Comparison of ENCODE assay signal across 9 cellular contexts in the genomic region with DNA sequence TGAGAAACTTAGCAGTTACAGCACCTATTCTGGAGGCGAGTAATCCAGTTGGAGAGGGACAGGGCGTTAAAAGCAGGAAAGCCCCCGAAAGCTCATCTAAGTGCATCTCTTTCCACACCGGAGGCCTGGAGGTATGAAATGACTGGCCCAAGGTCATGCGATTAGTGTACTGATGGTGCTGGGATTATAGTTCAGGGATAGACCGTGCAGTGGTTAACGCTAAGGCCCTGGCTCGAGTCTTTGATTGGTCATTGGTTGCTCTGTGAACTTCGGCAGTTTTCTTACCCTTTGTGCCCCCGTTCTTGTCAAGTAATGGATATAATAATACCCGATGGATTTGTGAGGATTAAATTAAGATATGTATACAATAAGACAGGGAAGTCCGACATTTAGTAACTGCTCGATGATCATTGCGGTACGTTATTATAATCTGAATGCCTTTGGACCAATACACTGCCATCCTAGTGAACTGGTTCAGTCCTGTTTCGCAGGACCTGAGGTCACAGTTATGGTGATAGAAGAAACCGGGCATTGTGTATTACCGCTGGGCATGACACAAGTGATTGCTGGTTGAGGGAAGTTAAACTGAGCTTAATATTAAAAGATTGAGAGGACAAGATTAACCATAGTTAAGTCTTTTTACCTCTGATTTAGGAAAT. TPM values are rescaled to one million over a fixed set of nuclear protein-coding genes. Genes with fewer than 3 reads are reported as not detected.
A peak's percentile ranks its signal among the peaks of the same experiment; 100 is the strongest.
DNase-seq lines count a peak whose midpoint lies in the region; ATAC-seq, FAIRE-seq and TF ChIP-seq lines count a peak whose summit lies in the region.
"Had no signal": no experiment of that assay in that cellular context is flagged by ENCODE, and none has a peak within 500 bp of the region (broad histone marks: within the 10 kb centered on the region; RNA-seq: fewer than 3 reads in every experiment).

No MANE protein-coding gene starts in this region.

- ATAC-seq in activated CD8-positive, alpha-beta T cell treated with anti-CD3 and anti-CD28 coated beads for 36 hours = peak; percentile 14
- no peak for ATAC-seq in HG02588 (IDR thresholded peaks at IDR 0.05; ENCODE audit: unreplicated experiment)

- H3K4me3 ChIP-seq in fibroblast of lung (replicated peaks in 1 of 4; ENCODE audit: control extremely low read depth in 1 of 4, insufficient read depth in 1 of 4, low read depth in 3 of 4, low read length in 4 of 4) (peak overlapping the region; percentile 68 to 92 (median 84)), osteoblast (ENCODE audit: insufficient read depth, low read length) (peak overlapping the region; percentile 87)

- H3K4me2 ChIP-seq in fibroblast of lung (ENCODE audit: extremely low read depth, insufficient read depth, low read length) (peak overlapping the region; percentile 97), osteoblast (ENCODE audit: insufficient read depth, low read length) (peak overlapping the region; percentile 97)

- H4K20me1 ChIP-seq in fibroblast of lung (ENCODE audit: control insufficient read depth, extremely low read depth, insufficient read depth, low read length) (peaks cover 1% of the 10 kb centered on the region), osteoblast (ENCODE audit: insufficient read depth, low read length) (peaks cover 40% of the 10 kb centered on the region)

- POLR2A ChIA-PET in activated CD8-positive, alpha-beta T cell treated with anti-CD3 and anti-CD28 coated beads for 36 hours (lab: Charles Lee) = interaction anchor here (0.6 to 4.9 kb wide), 11 partner anchors 9 to 149 kb away, joined by 3 to 49 read pairs (median 4); partner anchors contain the start of genes CBY3, HNRNPH1, MAML1 and RUFY1

- intact Hi-C loops in activated CD8-positive, alpha-beta T cell treated with anti-CD3 and anti-CD28 coated beads for 36 hours (cut with micrococcal nuclease) = loop anchor here (2.0 kb wide), 1 partner anchor 33 kb away; the partner anchor contains the start of gene MAML1

- peak overlapping the region; percentile 91 for H3K27ac ChIP-seq in fibroblast of lung (ENCODE audit: insufficient read depth, low read length)
- peak overlapping the region; percentile 92 for H3K27ac ChIP-seq in osteoblast (ENCODE audit: low read depth, low read length)

- H2AFZ ChIP-seq in fibroblast of lung (ENCODE audit: low read length) (no peak overlapping the region), osteoblast (ENCODE audit: low read length) (peak overlapping the region; percentile 52)

- no peaks in the 10 kb centered on the region for H3K9me3 ChIP-seq in fibroblast of lung (ENCODE audit: control insufficient read depth, insufficient read depth, low read depth, low read length)
- no peaks in the 10 kb centered on the region for H3K9me3 ChIP-seq in osteoblast (ENCODE audit: low read depth, low read length)

- no peaks in the 10 kb centered on the region for H3K27me3 Mint-ChIP-seq in activated CD8-positive, alpha-beta T cell treated with anti-CD3 and anti-CD28 coated beads for 36 hours

- TF ChIP-seq CTCF in activated CD8-positive, alpha-beta T cell treated with anti-CD3 and anti-CD28 coated beads for 36 hours (IDR thresholded peaks at IDR 0.05) = no peak
- TF ChIP-seq CTCF in fibroblast of lung (conservative IDR thresholded peaks at IDR 0.05 in 1 of 2, IDR thresholded peaks at IDR 0.05 in 1 of 2; ENCODE audit: low read depth in 1 of 2, low read length in 2 of 2) (no peak), osteoblast (IDR thresholded peaks at IDR 0.05; ENCODE audit: extremely low read depth, low read depth, low read length) (no peak)

- DNase-seq in SIG-M5 treated with dmso at 0.1 percent for 504 hours (lab: John Stamatoyannopoulos, UW; ENCODE audit: unreplicated experiment) (peak; percentile 54), SIG-M5 (lab: John Stamatoyannopoulos, UW) (no peak), KG1 (lab: John Stamatoyannopoulos, UW) (peak; percentile 54), fibroblast of lung (ENCODE audit: low read depth in 2 of 2) (peak; percentile 37 to 38), osteoblast (ENCODE audit: insufficient read length, low spot score, missing footprints) (peak; percentile 87), H54 (ENCODE audit: insufficient read length, low spot score) (no peak)
- DNase-seq in activated CD8-positive, alpha-beta T cell treated with anti-CD3 and anti-CD28 coated beads for 36 hours = peak; percentile 70

- H3K27me3 ChIP-seq in fibroblast of lung (ENCODE audit: control insufficient read depth, insufficient read depth, low read length) (no peaks in the 10 kb centered on the region), osteoblast (ENCODE audit: insufficient read depth, low read length) (no peaks in the 10 kb centered on the region)

- peak overlapping the region; percentile 98 for H3K9ac ChIP-seq in fibroblast of lung (ENCODE audit: insufficient read depth, low read length)

- H3K36me3 ChIP-seq in fibroblast of lung (ENCODE audit: control insufficient read depth, insufficient read depth, low read length) (peaks cover 10% of the 10 kb centered on the region), osteoblast (ENCODE audit: insufficient read depth, low read length) (peaks cover 25% of the 10 kb centered on the region)

- no peaks in the 10 kb centered on the region for H3K9me3 Mint-ChIP-seq in activated CD8-positive, alpha-beta T cell treated with anti-CD3 and anti-CD28 coated beads for 36 hours

- peak overlapping the region; percentile 99 for H3K27ac Mint-ChIP-seq in activated CD8-positive, alpha-beta T cell treated with anti-CD3 and anti-CD28 coated beads for 36 hours

- TF ChIP-seq POLR2A in H54 (IDR thresholded peaks at IDR 0.05; ENCODE audit: low read depth, low read length) = no peak

- CTCF ChIA-PET in activated CD8-positive, alpha-beta T cell treated with anti-CD3 and anti-CD28 coated beads for 36 hours (lab: Charles Lee) = no interaction called here

- peaks cover 44% of the 10 kb centered on the region for H3K36me3 Mint-ChIP-seq in activated CD8-positive, alpha-beta T cell treated with anti-CD3 and anti-CD28 coated beads for 36 hours (ENCODE audit: low read depth)

- H3K4me3 Mint-ChIP-seq in activated CD8-positive, alpha-beta T cell treated with anti-CD3 and anti-CD28 coated beads for 36 hours = peak overlapping the region; percentile 96

- H3K4me1 ChIP-seq in fibroblast of lung (ENCODE audit: control insufficient read depth, extremely low read depth, insufficient read depth, low read length) (peaks cover 2% of the 10 kb centered on the region), osteoblast (ENCODE audit: insufficient read depth, low read length) (peaks cover 10% of the 10 kb centered on the region)

- H3K79me2 ChIP-seq in fibroblast of lung (ENCODE audit: control insufficient read depth, insufficient read depth, low read length) = peaks cover 58% of the 10 kb centered on the region
- H3K79me2 ChIP-seq in osteoblast (ENCODE audit: insufficient read depth, low read length) = peaks cover 62% of the 10 kb centered on the region

- H3K4me1 Mint-ChIP-seq in activated CD8-positive, alpha-beta T cell treated with anti-CD3 and anti-CD28 coated beads for 36 hours (ENCODE audit: low read depth) = peaks cover 39% of the 10 kb centered on the region

- FAIRE-seq in H54 (lab: Jason Lieb, UNC) = no peak
- FAIRE-seq: islet of Langerhans had no signal

RNA-seq across cellular contexts. Expression of gene CANX, which starts 1.0 kb away (rescaled TPM):
- total RNA-seq in activated CD8-positive, alpha-beta T cell treated with anti-CD3 and anti-CD28 coated beads for 36 hours = 100 to 1,000 TPM; 431 to 444 TPM
- total RNA-seq in fibroblast of lung = 518 and 589 TPM in 2 replicates
- 560 and 722 TPM in 2 replicates for polyA plus RNA-seq in fibroblast of lung
- 568 and 794 TPM in 2 replicates for polyA plus RNA-seq in fibroblast of lung (2012)
- 1,041 and 1,496 TPM in 2 replicates for polyA minus RNA-seq in fibroblast of lung (ENCODE audit: low replicate concordance)
- 689 and 698 TPM in 2 replicates for total RNA-seq in osteoblast

RNA-seq across cellular contexts. Expression of gene CBY3, which starts 18.9 kb away (rescaled TPM):
- 1 to 10 TPM in 1 of 2 experiments, under 1 TPM in 1; 0.47 to 1.2 TPM for total RNA-seq in activated CD8-positive, alpha-beta T cell treated with anti-CD3 and anti-CD28 coated beads for 36 hours
- total RNA-seq in fibroblast of lung (not detected in 2 replicates), osteoblast (not detected in 2 replicates)
- not detected in 2 replicates for polyA plus RNA-seq in fibroblast of lung
- polyA plus RNA-seq in fibroblast of lung (2012) = 0.17 TPM in 1 of 2 replicates, not detected in the other
- not detected in 2 replicates for polyA minus RNA-seq in fibroblast of lung (ENCODE audit: low replicate concordance)

RNA-seq across cellular contexts. Expression of gene MAML1, which starts 32.9 kb away (rescaled TPM):
- 10 to 100 TPM; 26.1 to 26.6 TPM for total RNA-seq in activated CD8-positive, alpha-beta T cell treated with anti-CD3 and anti-CD28 coated beads for 36 hours
- total RNA-seq in fibroblast of lung (5.1 and 6.4 TPM in 2 replicates), osteoblast (12.4 and 14.1 TPM in 2 replicates)
- polyA plus RNA-seq in fibroblast of lung = 7.3 and 7.5 TPM in 2 replicates
- polyA plus RNA-seq in fibroblast of lung (2012) = 11.7 and 14.3 TPM in 2 replicates
- 46.3 and 50.6 TPM in 2 replicates for polyA minus RNA-seq in fibroblast of lung (ENCODE audit: low replicate concordance)

Comparison
In these comparisons a context has a peak if more than half of its experiments do, and no peak if none do; other contexts are left out.
1. DNase-seq: peak in SIG-M5 treated with dmso at 0.1 percent for 504 hours (single experiment), KG1 (single experiment), activated CD8-positive, alpha-beta T cell treated with anti-CD3 and anti-CD28 coated beads for 36 hours (single experiment), fibroblast of lung (2 of 2) and osteoblast (single experiment); none in SIG-M5 (single experiment) and H54 (single experiment).